ENCODE assay signal across 13 cellular contexts in the genomic region with DNA sequence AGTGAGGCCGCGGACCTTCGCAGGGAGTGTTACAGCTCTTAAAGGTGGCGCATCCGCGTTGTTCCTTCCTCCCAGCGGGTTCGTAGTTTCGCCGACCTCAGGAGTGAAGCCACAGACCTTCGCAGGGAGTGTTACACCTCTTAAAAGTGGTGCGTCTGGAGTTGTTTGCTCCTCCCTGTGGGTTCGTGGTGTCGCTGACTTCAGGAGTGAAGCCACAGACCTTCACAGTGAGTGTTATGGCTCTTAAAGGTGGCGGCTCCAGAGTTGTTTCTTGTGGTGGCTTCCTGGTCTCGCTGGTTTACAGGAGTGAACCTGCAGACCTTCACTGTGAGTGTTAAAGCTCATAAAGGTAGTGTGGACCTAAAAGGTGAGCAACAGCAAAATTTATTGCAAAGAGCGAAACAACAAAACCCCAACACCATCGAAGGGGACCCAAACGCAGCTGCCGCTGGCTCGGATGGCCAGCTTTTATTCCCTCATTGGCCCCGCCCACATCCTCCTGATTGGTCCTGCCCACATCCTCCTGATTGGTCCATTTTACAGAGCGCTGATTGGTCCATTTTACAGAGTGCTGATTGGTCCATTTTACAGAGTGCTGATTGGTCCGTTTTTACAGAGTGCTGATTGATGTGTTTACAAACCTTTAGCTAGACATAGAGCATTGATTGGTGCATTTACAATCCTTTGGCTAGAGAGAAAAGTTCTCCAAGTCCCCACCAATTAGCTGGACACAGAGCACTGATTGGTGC. TPM values are rescaled to one million over a fixed set of nuclear protein-coding genes. Genes with fewer than 3 reads are reported as not detected.
DNase-seq lines count a peak whose midpoint lies in the region; ATAC-seq and TF ChIP-seq lines count a peak whose summit lies in the region.
"Had no signal": no experiment of that assay in that cellular context is flagged by ENCODE, and none has a peak within 500 bp of the region (broad histone marks: within the 10 kb centered on the region; RNA-seq: fewer than 3 reads in every experiment).

No MANE protein-coding gene starts in this region.

- H3K4me1 ChIP-seq in right atrium auricular region (peaks cover 0 to 10% of the 10 kb centered on the region in 2 donors), GM23248 (ENCODE audit: insufficient read depth) (no peaks in the 10 kb centered on the region)

- no peak overlapping the region for H3K9ac ChIP-seq in GM23248

- DNase-seq in Right ventricle myocardium inferior (ENCODE audit: missing footprints) (peak; percentile 56), right atrium auricular region (ENCODE audit: low spot score) (no peak), NCI-H1105 treated with DMSO at 0.1 percent for 48 hours (lab: John Stamatoyannopoulos, UW) (no peak), GM23248 (no peak)
- DNase-seq in activated T-cell treated with anti-CD3 and anti-CD28 coated beads, Interleukin-2, amount 50 U/mL, for 72 hours: peak; percentile 75 to 79
- DNase-seq in stimulated activated CD4-positive, alpha-beta T cell treated with anti-CD3 and anti-CD28 coated beads, Interleukin-12 subunit alpha, Interleukin-12 subunit beta, amount 100 ng/mL, for 24 hours (ENCODE audit: low read depth in 2 of 2): peak; percentile 51 to 74
- DNase-seq: GOT3, NCI-H748 treated with DMSO at 0.1 percent for 48 hours had no signal

- peaks cover 0 to 3% of the 10 kb centered on the region in 2 donors for H3K27me3 ChIP-seq in right atrium auricular region
- H3K27me3 ChIP-seq in GM23248 (replicated peaks; ENCODE audit: insufficient read depth): peaks cover 65% of the 10 kb centered on the region

- no peaks in the 10 kb centered on the region for H4K20me1 ChIP-seq in GM23248 (ENCODE audit: insufficient read depth)

- no peak for TF ChIP-seq CTCF in right atrium auricular region (IDR thresholded peaks at IDR 0.05)

- H3K9me3 Mint-ChIP-seq in activated T-cell treated with anti-CD3 and anti-CD28 coated beads, Interleukin-2, amount 50 U/mL, for 72 hours: peaks cover 0 to 3% of the 10 kb centered on the region in 2 donors

- in situ Hi-C loops in GM23248 (cut with MboI): no loop called here

- H3K36me3 Mint-ChIP-seq in activated T-cell treated with anti-CD3 and anti-CD28 coated beads, Interleukin-2, amount 50 U/mL, for 72 hours (ENCODE audit: insufficient read depth in 2 of 2): peaks cover 0 to 3% of the 10 kb centered on the region in 2 donors

- H3K4me3 Mint-ChIP-seq in activated T-cell treated with anti-CD3 and anti-CD28 coated beads, Interleukin-2, amount 50 U/mL, for 72 hours: peak overlapping the region; percentile 86 to 89

- H3K27ac Mint-ChIP-seq in activated T-cell treated with anti-CD3 and anti-CD28 coated beads, Interleukin-2, amount 50 U/mL, for 72 hours: peak overlapping the region; percentile 73
- H3K27ac Mint-ChIP-seq: nephron had no signal

- no peaks in the 10 kb centered on the region for H3K9me2 ChIP-seq in GM23248 (ENCODE audit: insufficient read depth)

- no peak overlapping the region for H2AFZ ChIP-seq in GM23248

- H3K79me2 ChIP-seq in GM23248 (ENCODE audit: insufficient read depth): no peaks in the 10 kb centered on the region

- H3K4me1 Mint-ChIP-seq in activated T-cell treated with anti-CD3 and anti-CD28 coated beads, Interleukin-2, amount 50 U/mL, for 72 hours (ENCODE audit: low read depth): peaks cover 14% of the 10 kb centered on the region
- H3K4me1 Mint-ChIP-seq: nephron had no signal

- no peak overlapping the region for H3K4me2 ChIP-seq in GM23248 (ENCODE audit: unreplicated experiment)

- ATAC-seq in Right ventricle myocardium inferior (no peak), HG02798 (IDR thresholded peaks at IDR 0.05; ENCODE audit: poor library complexity, unreplicated experiment) (no peak), GM18498 (IDR thresholded peaks at IDR 0.05; ENCODE audit: unreplicated experiment) (no peak)
- peak; percentile 71 to 74 for ATAC-seq in activated T-cell treated with anti-CD3 and anti-CD28 coated beads, Interleukin-2, amount 50 U/mL, for 72 hours (replicated peaks in 1 of 2)
- ATAC-seq: GM12878 had no signal

- H3K9me3 ChIP-seq in right atrium auricular region (peaks cover 0 to 5% of the 10 kb centered on the region in 2 donors), GM23248 (ENCODE audit: low read depth) (no peaks in the 10 kb centered on the region)

- peaks cover 20% of the 10 kb centered on the region for H3K27me3 Mint-ChIP-seq in activated T-cell treated with anti-CD3 and anti-CD28 coated beads, Interleukin-2, amount 50 U/mL, for 72 hours (ENCODE audit: low read depth)

- H3F3A ChIP-seq in GM23248 (ENCODE audit: insufficient read depth): no peaks in the 10 kb centered on the region

- H3K36me3 ChIP-seq in right atrium auricular region (no peaks in the 10 kb centered on the region), GM23248 (ENCODE audit: low read depth) (no peaks in the 10 kb centered on the region)

- H3K27ac ChIP-seq in right atrium auricular region: no peak overlapping the region
- H3K27ac ChIP-seq in GM23248: no peak overlapping the region

- WGBS in GM23248 (ENCODE audit: low coverage in 1 of 2, low lambda C conversion rate in 2 of 2, missing lambda C conversion rate in 2 of 2), 2 experiments: 73 to 74% methylated on average over 24 of the region's 24 CpGs

- H3K4me3 ChIP-seq in right atrium auricular region: no peak overlapping the region
- no peak overlapping the region for H3K4me3 ChIP-seq in GM23248
- H3K4me3 ChIP-seq: GM12878 had no signal

- intact Hi-C loops in Right ventricle myocardium inferior (cut with DNase I): no loop called here

RNA-seq across cellular contexts. Expression of a gene that starts 1.2 kb away (rescaled TPM):
- not detected for total RNA-seq in Right ventricle myocardium inferior
- total RNA-seq in right atrium auricular region: not detected
- 1 to 10 TPM; 2.5 to 3.3 TPM for total RNA-seq in activated T-cell treated with anti-CD3 and anti-CD28 coated beads, Interleukin-2, amount 50 U/mL, for 72 hours
- total RNA-seq in GM23248 (2014; rRNA removed; shearing (Covaris generic)): not detected in 2 replicates
- not detected in 2 replicates for polyA plus RNA-seq in GM23248 (2016; fragmentation: Nextera tagmentation; extraction: Ambion mirVana)
- total RNA-seq: fibroblast of villous mesenchyme had no signal

Comparison
In these comparisons a context has a peak if more than half of its experiments do, and no peak if none do; other contexts are left out.
1. DNase-seq: peak in Right ventricle myocardium inferior (single experiment), activated T-cell treated with anti-CD3 and anti-CD28 coated beads, Interleukin-2, amount 50 U/mL, for 72 hours (2 of 2) and stimulated activated CD4-positive, alpha-beta T cell treated with anti-CD3 and anti-CD28 coated beads, Interleukin-12 subunit alpha, Interleukin-12 subunit beta, amount 100 ng/mL, for 24 hours (2 of 2); none in right atrium auricular region (single experiment), NCI-H1105 treated with DMSO at 0.1 percent for 48 hours (single experiment) and GM23248 (single experiment).
2. ATAC-seq: peak in activated T-cell treated with anti-CD3 and anti-CD28 coated beads, Interleukin-2, amount 50 U/mL, for 72 hours (2 of 2); none in Right ventricle myocardium inferior (single experiment), HG02798 (single experiment) and GM18498 (single experiment).